Comparison of ENCODE assay signal across 12 cellular contexts in genomic region chr19:34269081-34269480, GRCh38. TPM values are rescaled to one million over a fixed set of nuclear protein-coding genes. Genes with fewer than 3 reads are reported as not detected.
DNase-seq lines count a peak whose midpoint lies in the region; ATAC-seq, FAIRE-seq and TF ChIP-seq lines count a peak whose summit lies in the region.
"Had no signal": no experiment of that assay in that cellular context is flagged by ENCODE, and none has a peak within 500 bp of the region (broad histone marks: within the 10 kb centered on the region; RNA-seq: fewer than 3 reads in every experiment).

No MANE protein-coding gene starts in this region.

- no peak for TF ChIP-seq CTCF in dorsolateral prefrontal cortex (IDR thresholded peaks at IDR 0.05 in 54 of 56, conservative IDR thresholded peaks at IDR 0.05 in 2 of 56; ENCODE audit: low read depth in 1 of 56, partially characterized antibody in 56 of 56)
- TF ChIP-seq CTCF in pancreas (IDR thresholded peaks at IDR 0.05), result no peak

- DNase-seq in Karpas-422, result peak; percentile 47
- no peak for DNase-seq in dorsolateral prefrontal cortex
- DNase-seq in pancreas, result peak; percentile 73 to 92 (median 88)
- DNase-seq in middle frontal gyrus (ENCODE audit: extremely low spot score, low spot score), result no peak
- no peak for DNase-seq in DMS 273 (lab: John Stamatoyannopoulos, UW; ENCODE audit: unreplicated experiment)
- DNase-seq: amniotic stem cell, COR-L47, kidney glomerular epithelial cell, small intestine had no signal

- peaks cover 0 to 6% (median 0%) of the 10 kb centered on the region in 11 experiments; a peak in 1 of 22 replicates for H3K36me3 ChIP-seq in BLaER1 treated with 17β-estradiol and CSF1 and Interleukin-3, amounts not matched to agents 10 nM and 100 nM
- peaks cover 4% of the 10 kb centered on the region; the same call in 1 of the 2 replicates for H3K36me3 ChIP-seq in Karpas-422 (ENCODE audit: insufficient read depth, low read length)
- no peaks in the 10 kb centered on the region for H3K36me3 ChIP-seq in pancreas

- 11 to 19% methylated on average over 8 of the region's 8 CpGs for WGBS in pancreas, 2 donors

- peak overlapping the region in 1 of 11 experiments; percentile 78; a peak in 1 of 22 replicates for H3K9ac ChIP-seq in BLaER1 treated with 17β-estradiol and CSF1 and Interleukin-3, amounts not matched to agents 10 nM and 100 nM
- H3K9ac ChIP-seq in Karpas-422 (ENCODE audit: low read length), result peak overlapping the region; percentile 49

- H4K20me1 ChIP-seq in BLaER1 treated with 17β-estradiol and CSF1 and Interleukin-3, amounts not matched to agents 10 nM and 100 nM, result peaks cover 0 to 48% (median 0%) of the 10 kb centered on the region in 11 experiments; a peak in 4 of 22 replicates
- no peaks in the 10 kb centered on the region for H4K20me1 ChIP-seq in Karpas-422 (ENCODE audit: insufficient read depth, low read depth, low read length)

- H3K9me2 ChIP-seq in Karpas-422 (replicated peaks; ENCODE audit: insufficient read depth, low read length), result no peaks in the 10 kb centered on the region

- H3K9me3 ChIP-seq in BLaER1 treated with 17β-estradiol and CSF1 and Interleukin-3, amounts not matched to agents 10 nM and 100 nM (replicated peaks in 1 of 11), result no peaks in the 10 kb centered on the region
- H3K9me3 ChIP-seq in Karpas-422 (ENCODE audit: low read length) (no peaks in the 10 kb centered on the region), pancreas (no peaks in the 10 kb centered on the region)

- FAIRE-seq in pancreas (lab: Jason Lieb, UNC), result no peak
- FAIRE-seq: small intestine had no signal

- intact Hi-C loops in dorsolateral prefrontal cortex (cut with DNase I) (no loop called here), pancreas (cut with DNase I) (no loop called here)

- peak overlapping the region; percentile 69 to 94 (median 84); a peak in 21 of 22 replicates for H3K4me2 ChIP-seq in BLaER1 treated with 17β-estradiol and CSF1 and Interleukin-3, amounts not matched to agents 10 nM and 100 nM
- peak overlapping the region; percentile 93 for H3K4me2 ChIP-seq in Karpas-422 (ENCODE audit: low read depth, low read length, poor library complexity, severe bottlenecking)

- H3K27me3 ChIP-seq in BLaER1 treated with 17β-estradiol and CSF1 and Interleukin-3, amounts not matched to agents 10 nM and 100 nM, result no peaks in the 10 kb centered on the region
- no peaks in the 10 kb centered on the region for H3K27me3 ChIP-seq in Karpas-422 (ENCODE audit: low read length)
- H3K27me3 ChIP-seq in dorsolateral prefrontal cortex, result no peaks in the 10 kb centered on the region
- no peaks in the 10 kb centered on the region for H3K27me3 ChIP-seq in pancreas

- H3K4me3 ChIP-seq in BLaER1 treated with 17β-estradiol and CSF1 and Interleukin-3, amounts not matched to agents 10 nM and 100 nM, result no peak overlapping the region
- H3K4me3 ChIP-seq in Karpas-422 (ENCODE audit: low read length), result peak overlapping the region; percentile 31; the same call in 1 of the 2 replicates
- H3K4me3 ChIP-seq in dorsolateral prefrontal cortex, result peak overlapping the region in 2 of 59 donors; percentile 8 to 27
- no peak overlapping the region for H3K4me3 ChIP-seq in pancreas

- H3K79me2 ChIP-seq in Karpas-422 (ENCODE audit: low read length), result peaks cover 92% of the 10 kb centered on the region

- ATAC-seq in pancreas (peak; percentile 90 to 96 (median 92)), GM19467 (IDR thresholded peaks at IDR 0.05; ENCODE audit: unreplicated experiment) (no peak), HG03097 (IDR thresholded peaks at IDR 0.05; ENCODE audit: low FRiP score, unreplicated experiment) (no peak)

- H3K4me1 ChIP-seq in BLaER1 treated with 17β-estradiol and CSF1 and Interleukin-3, amounts not matched to agents 10 nM and 100 nM, result peaks cover 47 to 61% (median 54%) of the 10 kb centered on the region in 10 experiments
- H3K4me1 ChIP-seq in Karpas-422 (ENCODE audit: low read length) (peaks cover 57% of the 10 kb centered on the region), pancreas (peaks cover 22 to 44% (median 36%) of the 10 kb centered on the region in 3 donors)

- peak overlapping the region; percentile 4; the same call in 1 of the 2 replicates for H2AFZ ChIP-seq in Karpas-422 (ENCODE audit: low read length)

- H3K27ac ChIP-seq in BLaER1 treated with 17β-estradiol and CSF1 and Interleukin-3, amounts not matched to agents 10 nM and 100 nM, result peak overlapping the region in 8 of 11 experiments; percentile 77 to 90 (median 86); a peak in 16 of 22 replicates
- H3K27ac ChIP-seq in Karpas-422 (ENCODE audit: low read length), result peak overlapping the region; percentile 95
- H3K27ac ChIP-seq in dorsolateral prefrontal cortex, result peak overlapping the region in 50 of 59 donors; percentile 19 to 88 (median 76)
- H3K27ac ChIP-seq in pancreas, result peak overlapping the region; percentile 62 to 86 (median 64)

RNA-seq across cellular contexts. Expression of gene GARRE1, which starts 14.7 kb away (rescaled TPM):
- total RNA-seq in Karpas-422 (2014; rRNA removed; shearing (Covaris generic); ENCODE audit: low replicate concordance), result 22.1 and 22.8 TPM in 2 replicates
- total RNA-seq in dorsolateral prefrontal cortex (10 to 100 TPM; 15.6 to 45.4 (median 24.2) TPM), pancreas (10 to 100 TPM in 5 of 6 donors, 1 to 10 TPM in 1; 7.4 to 18.3 (median 12.0) TPM)
- polyA plus RNA-seq in pancreas, result 1 to 10 TPM; 8.2 to 9.3 TPM

Comparison
In these comparisons a context has a peak if more than half of its experiments do, and no peak if none do; other contexts are left out.
1. DNase-seq: peak in Karpas-422 (single experiment) and pancreas (6 of 6); none in dorsolateral prefrontal cortex (0 of 10), middle frontal gyrus (single experiment) and DMS 273 (single experiment).
2. ATAC-seq: peak in pancreas (4 of 4); none in GM19467 (single experiment) and HG03097 (single experiment).
3. Peak in every context shown above with its lines, with median percentiles within 50 percentile points of each other: H3K27ac ChIP-seq.